In genomic region chr17:38451030-38451839, GRCh38 we compare ENCODE assay signal across 9 cellular contexts. TPM values are rescaled to one million over a fixed set of nuclear protein-coding genes. Genes with fewer than 3 reads are reported as not detected.
A peak's percentile ranks its signal among the peaks of the same experiment; 100 is the strongest.
DNase-seq lines count a peak whose midpoint lies in the region; ATAC-seq and TF ChIP-seq lines count a peak whose summit lies in the region.
"Had no signal": no experiment of that assay in that cellular context is flagged by ENCODE, and none has a peak within 500 bp of the region (broad histone marks: within the 10 kb centered on the region; RNA-seq: fewer than 3 reads in every experiment).

No MANE protein-coding gene starts in this region.

- no peak for TF ChIP-seq CTCF in upper lobe of right lung (IDR thresholded peaks at IDR 0.05)

- peak; percentile 67 for ATAC-seq in upper lobe of right lung
- no peak for ATAC-seq in GM18873 (IDR thresholded peaks at IDR 0.05; ENCODE audit: low FRiP score, unreplicated experiment)
- no peak for ATAC-seq in HG03520 (IDR thresholded peaks at IDR 0.05; ENCODE audit: unreplicated experiment)

- DNase-seq in Kasumi-1 (lab: John Stamatoyannopoulos, UW) (peak; percentile 32 to 75), dedifferentiated amniotic fluid mesenchymal stem cell (ENCODE audit: extremely low spot score) (peak; percentile 65), left kidney (ENCODE audit: low read depth, low spot score) (peak; percentile 87), upper lobe of right lung (no peak), DMS153 treated with DMSO at 0.1 percent for 48 hours (lab: John Stamatoyannopoulos, UW; ENCODE audit: unreplicated experiment) (no peak)
- no peak for DNase-seq in activated CD4-positive, alpha-beta T cell treated with anti-CD3 and anti-CD28 coated beads, Interleukin-2, amount 50 U/mL, for 48 hours
- DNase-seq: activated naive CD8-positive, alpha-beta T cell treated with anti-CD3 and anti-CD28 coated beads for 36 hours had no signal

- peak overlapping the region; percentile 31 for H3K4me3 ChIP-seq in upper lobe of right lung

- peak overlapping the region; percentile 79 for H3K27ac ChIP-seq in upper lobe of right lung

- H3K9me3 ChIP-seq in upper lobe of right lung = no peaks in the 10 kb centered on the region

- no peaks in the 10 kb centered on the region for H3K36me3 ChIP-seq in upper lobe of right lung

- peaks cover 5% of the 10 kb centered on the region for H3K27me3 ChIP-seq in upper lobe of right lung

- intact Hi-C loops in upper lobe of right lung (cut with DNase I) = no loop called here

- H3K4me1 ChIP-seq in upper lobe of right lung = peaks cover 47% of the 10 kb centered on the region

RNA-seq across cellular contexts. Expression of gene ARHGAP23, which starts 23.0 kb away (rescaled TPM):
- total RNA-seq in upper lobe of right lung = 85.1 TPM

Comparison
In these comparisons a context has a peak if more than half of its experiments do, and no peak if none do; other contexts are left out.
1. DNase-seq: peak in Kasumi-1 (2 of 2), dedifferentiated amniotic fluid mesenchymal stem cell (single experiment) and left kidney (single experiment); none in upper lobe of right lung (single experiment), activated CD4-positive, alpha-beta T cell treated with anti-CD3 and anti-CD28 coated beads, Interleukin-2, amount 50 U/mL, for 48 hours (0 of 2) and DMS153 treated with DMSO at 0.1 percent for 48 hours (single experiment).